25 cellular contexts compared by ENCODE assay signal in genomic region chr22:46193898-46194310, GRCh38. TPM values are rescaled to one million over a fixed set of nuclear protein-coding genes. Genes with fewer than 3 reads are reported as not detected.
DNase-seq lines count a peak whose midpoint lies in the region; ATAC-seq and TF ChIP-seq lines count a peak whose summit lies in the region.
"Had no signal": no experiment of that assay in that cellular context is flagged by ENCODE, and none has a peak within 500 bp of the region (broad histone marks: within the 10 kb centered on the region; RNA-seq: fewer than 3 reads in every experiment).

No MANE protein-coding gene starts in this region.

- H3K36me3 ChIP-seq in HEK293 (ENCODE audit: control insufficient read depth in 2 of 2, insufficient read depth in 1 of 2, low read length in 2 of 2) (peaks cover 3% of the 10 kb centered on the region in 2 experiments; a peak in 2 of 3 replicates), mucosa of descending colon (ENCODE audit: low read depth) (peaks cover 3% of the 10 kb centered on the region)
- H3K36me3 ChIP-seq: brain microvascular endothelial cell had no signal

- H3K4me3 ChIP-seq in HEK293 (ENCODE audit: low read depth, low read length) (no peak overlapping the region), mucosa of descending colon (no peak overlapping the region)
- H3K4me3 ChIP-seq: coronary artery, skin epidermis, testis had no signal

- H3K9me3 ChIP-seq in HEK293 (ENCODE audit: control insufficient read depth, insufficient read depth, low read depth, low read length) (no peaks in the 10 kb centered on the region), mucosa of descending colon (no peaks in the 10 kb centered on the region)
- H3K9me3 ChIP-seq: testis had no signal

- DNase-seq in OCI-M1 (lab: John Stamatoyannopoulos, UW) (peak; percentile 87), dermis blood vessel endothelial cell (peak; percentile 10), mucosa of descending colon (peak; percentile 79 to 83 (median 81)), foreskin melanocyte (no peak), NCI-H82 (lab: John Stamatoyannopoulos, UW) (no peak)
- DNase-seq in stimulated activated CD4-positive, alpha-beta T cell treated with anti-CD3 and anti-CD28 coated beads, Interleukin-4, amount 100 ng/mL, for 1 hour: no peak
- DNase-seq in activated naive CD4-positive, alpha-beta T cell treated with Interleukin-2 at 50 U/mL for 16 hours: no peak
- DNase-seq: activated CD4-positive, alpha-beta memory T cell treated with anti-CD3 and anti-CD28 coated beads for 36 hours; activated gamma-delta T cell; brain microvascular endothelial cell; CD4-positive, CD25-positive, alpha-beta regulatory T cell; DMS153; head of caudate nucleus; NCI-H1105 treated with DMSO at 0.1 percent for 48 hours; NCI-H2081; NCI-H446; RPMI8226; stimulated activated CD4-positive, alpha-beta T cell treated with anti-CD3 and anti-CD28 coated beads, Interleukin-2, amount 100 ng/mL, for 24 hours; stimulated activated naive B cell treated with anti-CD40 and anti-IgM and Interleukin-4, amounts not matched to agents 10 μg/mL and 1 μg/mL and 100 μg/mL, for 72 hours; T-helper 9 cell; testis had no signal

- ATAC-seq in mucosa of descending colon: peak; percentile 62
- ATAC-seq: HCT116; stimulated activated naive B cell treated with anti-CD40 and anti-IgM and Interleukin-4, amounts not matched to agents 10 μg/mL and 1 μg/mL and 100 μg/mL, for 72 hours had no signal

- CTCF ChIA-PET in HEK293 (lab: Yijun Ruan, JAX): no interaction called here

- H3K4me1 ChIP-seq in HEK293 (ENCODE audit: control insufficient read depth, insufficient read depth, low read length) (no peaks in the 10 kb centered on the region), mucosa of descending colon (ENCODE audit: low read depth) (peaks cover 36% of the 10 kb centered on the region)

- H3K27ac ChIP-seq in HEK293 (ENCODE audit: extremely low read depth, low read depth, low read length): no peak overlapping the region
- H3K27ac ChIP-seq: brain microvascular endothelial cell, coronary artery, skin epidermis, testis had no signal

- TF ChIP-seq CTCF in HEK293 (tag by site-specific recombination; IDR thresholded peaks at IDR 0.05): no peak
- no peak for TF ChIP-seq CTCF in mucosa of descending colon (IDR thresholded peaks at IDR 0.05)

- intact Hi-C loops in mucosa of descending colon (cut with DNase I, micrococcal nuclease): no loop called here

- POLR2A ChIA-PET in HEK293 (lab: Yijun Ruan, JAX): no interaction called here

TF ChIP-seq in HEK293, 187 proteins besides CTCF, POLR2A, EP300 and RAD21:
- peak; percentile 74 for TF ChIP-seq REST (tag by site-specific recombination; IDR thresholded peaks at IDR 0.05)
- no peak for TF ChIP-seq ZNF670 (tag by site-specific recombination; IDR thresholded peaks at IDR 0.05; ENCODE audit: low read depth)

RNA-seq across cellular contexts. Expression of gene PPARA, which starts 43.6 kb away (rescaled TPM):
- total RNA-seq in dermis blood vessel endothelial cell (12.5 and 20.6 TPM in 2 replicates), mucosa of descending colon (10 to 100 TPM; 57.9 to 81.4 (median 58.5) TPM)

RNA-seq across cellular contexts. Expression of gene CDPF1, which starts 56.2 kb away (rescaled TPM):
- 10.6 and 12.4 TPM in 2 replicates for total RNA-seq in dermis blood vessel endothelial cell
- 10 to 100 TPM in 1 of 3 donors, 1 to 10 TPM in 2; 6.6 to 10.4 (median 6.7) TPM for total RNA-seq in mucosa of descending colon

Comparison
In these comparisons a context has a peak if more than half of its experiments do, and no peak if none do; other contexts are left out.
1. DNase-seq: peak in OCI-M1 (single experiment), dermis blood vessel endothelial cell (single experiment) and mucosa of descending colon (3 of 3); none in stimulated activated CD4-positive, alpha-beta T cell treated with anti-CD3 and anti-CD28 coated beads, Interleukin-4, amount 100 ng/mL, for 1 hour (single experiment), activated naive CD4-positive, alpha-beta T cell treated with Interleukin-2 at 50 U/mL for 16 hours (single experiment), foreskin melanocyte (single experiment) and NCI-H82 (single experiment).